1 cellular context compared by ENCODE assay signal in the genomic region with DNA sequence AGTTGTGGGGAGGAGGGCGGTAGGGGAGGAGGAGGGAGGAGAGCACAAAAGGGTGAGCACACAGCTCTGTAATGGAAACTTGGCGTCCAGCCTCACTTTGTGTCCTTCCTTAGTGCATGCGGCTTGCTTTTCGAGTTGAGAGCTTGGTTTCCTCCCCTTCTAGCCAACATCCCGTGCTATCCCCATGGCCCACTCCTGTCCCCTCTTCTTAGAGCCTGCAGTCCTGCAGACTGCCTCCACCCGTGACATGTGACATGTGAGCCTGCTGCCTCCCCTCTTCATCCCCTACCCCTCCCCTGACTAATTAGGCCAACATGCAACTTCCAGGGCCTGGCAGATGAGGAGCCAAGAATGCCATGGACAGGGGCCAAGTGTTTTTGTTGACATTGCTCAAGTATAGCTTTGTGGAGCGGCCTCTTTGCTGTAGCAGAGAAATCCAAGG.
TF ChIP-seq lines count a peak whose summit lies in the region.

No MANE protein-coding gene starts in this region.

TF ChIP-seq in WTC11, 78 proteins besides CTCF, POLR2A, EP300 and RAD21 (continued from another document):
- TF ChIP-seq ATF2 (CRISPR knock-in tag; IDR thresholded peaks at IDR 0.05; ENCODE audit: borderline replicate concordance, low read depth) = no peak
